Comparison of ENCODE assay signal across 12 cellular contexts in the genomic region with DNA sequence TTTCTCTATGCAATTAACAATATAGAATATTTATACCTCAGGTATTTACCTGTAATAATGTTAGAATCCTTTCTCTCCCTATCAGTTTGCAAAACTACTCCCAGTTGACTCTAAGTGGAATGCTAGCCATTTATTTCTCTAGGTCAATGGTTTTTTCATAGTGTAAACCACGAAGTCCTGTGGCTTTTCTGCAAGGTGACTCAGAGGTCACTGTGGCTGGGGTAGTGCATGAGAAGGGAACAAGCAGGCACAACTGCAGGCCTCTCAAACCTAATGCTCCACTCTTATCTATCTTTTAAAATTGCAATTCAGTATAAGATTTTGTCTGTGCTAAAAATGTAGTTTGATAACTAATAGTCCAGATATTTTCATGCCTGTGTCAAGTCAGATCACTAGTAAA.
A peak's percentile ranks its signal among the peaks of the same experiment; 100 is the strongest.
DNase-seq lines count a peak whose midpoint lies in the region; ATAC-seq and TF ChIP-seq lines count a peak whose summit lies in the region.
"Had no signal": no experiment of that assay in that cellular context is flagged by ENCODE, and none has a peak within 500 bp of the region (broad histone marks: within the 10 kb centered on the region; RNA-seq: fewer than 3 reads in every experiment).

No MANE protein-coding gene starts in this region.

- in situ Hi-C loops in ACHN (cut with HindIII; ENCODE audit: low pct_ligation_motif_present, low pct_unique_long_range_greater_than_20kb, low sequenced_read_pairs) = no loop called here

- TF ChIP-seq POLR2A in testis (IDR thresholded peaks at IDR 0.05) = no peak

- TF ChIP-seq CTCF in foreskin fibroblast (IDR thresholded peaks at IDR 0.05; ENCODE audit: low read depth, low read length) = no peak
- no peak for TF ChIP-seq CTCF in BE2C (IDR thresholded peaks at IDR 0.05; ENCODE audit: low read depth, low read length)
- TF ChIP-seq CTCF in testis (IDR thresholded peaks at IDR 0.05) = no peak

- ATAC-seq in GM19463 (IDR thresholded peaks at IDR 0.05; ENCODE audit: unreplicated experiment) = peak; percentile 52
- no peak for ATAC-seq in GM21737 (IDR thresholded peaks at IDR 0.05; ENCODE audit: unreplicated experiment)
- ATAC-seq: left lung had no signal

- H3K9me3 ChIP-seq in BE2C (no peaks in the 10 kb centered on the region), testis (no peaks in the 10 kb centered on the region)
- H3K9me3 ChIP-seq: left lung had no signal

- H3K4me1 ChIP-seq in BE2C (no peaks in the 10 kb centered on the region), testis (no peaks in the 10 kb centered on the region)

- H3K4me3 ChIP-seq in foreskin fibroblast (ENCODE audit: low read depth in 1 of 2, low read length in 2 of 2) (no peak overlapping the region), BE2C (ENCODE audit: low read depth, low read length) (no peak overlapping the region), testis (no peak overlapping the region)
- H3K4me3 ChIP-seq: left lung had no signal

- peak; percentile 31 for DNase-seq in ACHN
- peak; percentile 7 for DNase-seq in SW480 (ENCODE audit: low spot score)
- DNase-seq in foreskin fibroblast = peak; percentile 52 to 66
- DNase-seq in ureter (ENCODE audit: low spot score) = no peak
- no peak for DNase-seq in BE2C
- no peak for DNase-seq in testis
- DNase-seq: caudate nucleus, left lung, NCI-H187 treated with DMSO at 0.1 percent for 48 hours had no signal

- no peak overlapping the region for H3K27ac ChIP-seq in testis
- H3K27ac ChIP-seq: C4-2B, left lung had no signal

- H3K36me3 ChIP-seq in BE2C (no peaks in the 10 kb centered on the region), testis (ENCODE audit: low read depth, missing control alignments) (no peaks in the 10 kb centered on the region)
- H3K36me3 ChIP-seq: left lung had no signal

- H3K27me3 ChIP-seq in BE2C (no peaks in the 10 kb centered on the region), testis (no peaks in the 10 kb centered on the region)
- H3K27me3 ChIP-seq: left lung had no signal

- 47 to 57% methylated on average over 1 of the region's 1 CpG for WGBS in testis, 2 donors

- intact Hi-C loops in testis (cut with DNase I; ENCODE audit: low total_unique reads) = no loop called here

Comparison
In these comparisons a context has a peak if more than half of its experiments do, and no peak if none do; other contexts are left out.
1. DNase-seq: peak in ACHN (single experiment), SW480 (single experiment) and foreskin fibroblast (2 of 2); none in ureter (single experiment), BE2C (single experiment) and testis (single experiment).